8 cellular contexts compared by ENCODE assay signal in genomic region chr14:29109589-29109988, GRCh38.
"Had no signal": no experiment of that assay in that cellular context is flagged by ENCODE, and none has a peak within 500 bp of the region (broad histone marks: within the 10 kb centered on the region; RNA-seq: fewer than 3 reads in every experiment).

No MANE protein-coding gene starts in this region.

- H3K4me3 ChIP-seq: GM12878 had no signal

- FAIRE-seq: G401.6, GM12878, GM12891, GM12892, GM18507, GM19239 had no signal

- ATAC-seq: GM12878 had no signal

- DNase-seq: GDM1, GF-D8 had no signal
